17 cellular contexts compared by ENCODE assay signal in genomic region chr16:268141-269053, GRCh38. TPM values are rescaled to one million over a fixed set of nuclear protein-coding genes. Genes with fewer than 3 reads are reported as not detected.
DNase-seq lines count a peak whose midpoint lies in the region; ATAC-seq and TF ChIP-seq lines count a peak whose summit lies in the region.
"Had no signal": no experiment of that assay in that cellular context is flagged by ENCODE, and none has a peak within 500 bp of the region (broad histone marks: within the 10 kb centered on the region; RNA-seq: fewer than 3 reads in every experiment).

No MANE protein-coding gene starts in this region.

- H3K27ac Mint-ChIP-seq in stimulated activated effector memory CD8-positive, alpha-beta T cell treated with anti-CD3 and anti-CD28 coated beads, Interleukin-12 subunit alpha, Interleukin-12 subunit beta, amount 100 ng/mL, for 72 hours: no peak overlapping the region
- no peak overlapping the region for H3K27ac Mint-ChIP-seq in nephron progenitor cell
- H3K27ac Mint-ChIP-seq: T-helper 2 cell treated with Interferon-gamma antibody and Interleukin-4, amounts not matched to agents 5 μg/mL and 100 μg/mL, for 36 hours had no signal

- H3K4me1 ChIP-seq in HEK293 (ENCODE audit: control insufficient read depth, insufficient read depth, low read length): no peaks in the 10 kb centered on the region
- peaks cover 36% of the 10 kb centered on the region for H3K4me1 ChIP-seq in body of pancreas
- no peaks in the 10 kb centered on the region for H3K4me1 ChIP-seq in osteoblast (ENCODE audit: insufficient read depth, low read length)
- H3K4me1 ChIP-seq: sigmoid colon, uterus had no signal

- H3K9me3 Mint-ChIP-seq in stimulated activated effector memory CD8-positive, alpha-beta T cell treated with anti-CD3 and anti-CD28 coated beads, Interleukin-12 subunit alpha, Interleukin-12 subunit beta, amount 100 ng/mL, for 72 hours: no peaks in the 10 kb centered on the region
- H3K9me3 Mint-ChIP-seq in nephron progenitor cell: no peaks in the 10 kb centered on the region
- H3K9me3 Mint-ChIP-seq: T-helper 2 cell treated with Interferon-gamma antibody and Interleukin-4, amounts not matched to agents 5 μg/mL and 100 μg/mL, for 36 hours had no signal

- H3K36me3 ChIP-seq in HEK293 (ENCODE audit: control insufficient read depth in 2 of 2, insufficient read depth in 1 of 2, low read length in 2 of 2): peaks cover 0 to 17% of the 10 kb centered on the region in 2 experiments; a peak in 1 of 3 replicates
- H3K36me3 ChIP-seq in body of pancreas (replicated peaks in 1 of 2; ENCODE audit: insufficient read depth in 1 of 2, low read depth in 2 of 2): peaks cover 2 to 3% of the 10 kb centered on the region in 2 donors
- H3K36me3 ChIP-seq in osteoblast (ENCODE audit: insufficient read depth, low read length): peaks cover 3% of the 10 kb centered on the region
- H3K36me3 ChIP-seq: MG63, uterus had no signal

- H3K4me2 ChIP-seq in osteoblast (ENCODE audit: insufficient read depth, low read length): no peak overlapping the region

- H4K20me1 ChIP-seq in osteoblast (ENCODE audit: insufficient read depth, low read length): peaks cover 4% of the 10 kb centered on the region

- H2AFZ ChIP-seq in osteoblast (ENCODE audit: low read length): no peak overlapping the region

- H3K27me3 ChIP-seq in body of pancreas (no peaks in the 10 kb centered on the region), osteoblast (ENCODE audit: insufficient read depth, low read length) (no peaks in the 10 kb centered on the region)
- H3K27me3 ChIP-seq: MG63, sigmoid colon, uterus had no signal

- H3K4me3 ChIP-seq in HEK293 (ENCODE audit: low read depth, low read length): no peak overlapping the region
- no peak overlapping the region for H3K4me3 ChIP-seq in body of pancreas
- no peak overlapping the region for H3K4me3 ChIP-seq in osteoblast (ENCODE audit: insufficient read depth, low read length)
- H3K4me3 ChIP-seq: esophagus squamous epithelium, MG63, sigmoid colon, uterus had no signal

- DNase-seq in COR-L47 (lab: John Stamatoyannopoulos, UW) (peak; percentile 87), body of pancreas (peak; percentile 71 to 91 (median 86)), osteoblast (ENCODE audit: insufficient read length, low spot score, missing footprints) (peak; percentile 54), KBM-7 (no peak), nephron progenitor cell (no peak)
- no peak for DNase-seq in stimulated activated effector memory CD8-positive, alpha-beta T cell treated with anti-CD3 and anti-CD28 coated beads, Interleukin-12 subunit alpha, Interleukin-12 subunit beta, amount 100 ng/mL, for 72 hours (ENCODE audit: low spot score in 2 of 2)
- DNase-seq: activated gamma-delta T cell; esophagus squamous epithelium; MG63; NCI-H187; NCI-H510A treated with DMSO at 0.1 percent for 48 hours; sigmoid colon; stimulated activated CD4-positive, alpha-beta T cell treated with anti-CD3 and anti-CD28 coated beads, Interleukin-1b, Interleukin-23, amount 100 ng/mL, for 48 hours; uterus had no signal

- H3K4me1 Mint-ChIP-seq in stimulated activated effector memory CD8-positive, alpha-beta T cell treated with anti-CD3 and anti-CD28 coated beads, Interleukin-12 subunit alpha, Interleukin-12 subunit beta, amount 100 ng/mL, for 72 hours: peaks cover 12% of the 10 kb centered on the region
- H3K4me1 Mint-ChIP-seq in nephron progenitor cell: no peaks in the 10 kb centered on the region

- H3K4me3 Mint-ChIP-seq in stimulated activated effector memory CD8-positive, alpha-beta T cell treated with anti-CD3 and anti-CD28 coated beads, Interleukin-12 subunit alpha, Interleukin-12 subunit beta, amount 100 ng/mL, for 72 hours: no peak overlapping the region
- H3K4me3 Mint-ChIP-seq in nephron progenitor cell: no peak overlapping the region
- H3K4me3 Mint-ChIP-seq: T-helper 2 cell treated with Interferon-gamma antibody and Interleukin-4, amounts not matched to agents 5 μg/mL and 100 μg/mL, for 36 hours had no signal

- intact Hi-C loops in body of pancreas (cut with DNase I): no loop called here

- no peaks in the 10 kb centered on the region for H3K79me2 ChIP-seq in osteoblast (ENCODE audit: insufficient read depth, low read length)

- TF ChIP-seq POLR2A in body of pancreas (IDR thresholded peaks at IDR 0.05): peak; percentile 24 to 66 (median 52)

- in situ Hi-C loops in KBM-7 (cut with MboI; ENCODE audit: low pct_unique_long_range_greater_than_20kb, low sequenced_read_pairs): no loop called here

- peaks cover 24% of the 10 kb centered on the region for H3K27me3 Mint-ChIP-seq in nephron progenitor cell (ENCODE audit: low read depth, poor library complexity)

- no peaks in the 10 kb centered on the region for H3K36me3 Mint-ChIP-seq in stimulated activated effector memory CD8-positive, alpha-beta T cell treated with anti-CD3 and anti-CD28 coated beads, Interleukin-12 subunit alpha, Interleukin-12 subunit beta, amount 100 ng/mL, for 72 hours
- peaks cover 2% of the 10 kb centered on the region for H3K36me3 Mint-ChIP-seq in nephron progenitor cell (ENCODE audit: low read depth)

- POLR2A ChIA-PET in HEK293 (lab: Yijun Ruan, JAX): interaction anchor here (0.6 kb wide), 1 partner anchor 25 kb away, joined by 6 read pairs; no protein-coding TSS in a partner anchor

- peak; percentile 76 for ATAC-seq in body of pancreas
- no peak for ATAC-seq in stimulated activated effector memory CD8-positive, alpha-beta T cell treated with anti-CD3 and anti-CD28 coated beads, Interleukin-12 subunit alpha, Interleukin-12 subunit beta, amount 100 ng/mL, for 72 hours

- H3K9me3 ChIP-seq in HEK293 (ENCODE audit: control insufficient read depth, insufficient read depth, low read depth, low read length): no peaks in the 10 kb centered on the region
- no peaks in the 10 kb centered on the region for H3K9me3 ChIP-seq in body of pancreas
- H3K9me3 ChIP-seq in osteoblast (ENCODE audit: low read depth, low read length): no peaks in the 10 kb centered on the region
- H3K9me3 ChIP-seq: esophagus squamous epithelium, MG63, sigmoid colon, uterus had no signal

- no peak for TF ChIP-seq CTCF in HEK293 (tag by site-specific recombination; IDR thresholded peaks at IDR 0.05)
- no peak for TF ChIP-seq CTCF in body of pancreas (IDR thresholded peaks at IDR 0.05)
- no peak for TF ChIP-seq CTCF in osteoblast (IDR thresholded peaks at IDR 0.05; ENCODE audit: extremely low read depth, low read depth, low read length)
- TF ChIP-seq CTCF in nephron progenitor cell (IDR thresholded peaks at IDR 0.05): no peak

- 24 to 40% methylated on average over 19 to 40 of the region's 40 CpGs for WGBS in body of pancreas, 2 donors

- H3K27ac ChIP-seq in HEK293 (ENCODE audit: extremely low read depth, low read depth, low read length) (no peak overlapping the region), body of pancreas (peak overlapping the region; percentile 77 to 84 (median 82)), osteoblast (ENCODE audit: low read depth, low read length) (no peak overlapping the region)
- H3K27ac ChIP-seq: sigmoid colon, uterus had no signal

- CTCF ChIA-PET in HEK293 (lab: Yijun Ruan, JAX): interaction anchor here (0.6 kb wide), 1 partner anchor 16 kb away, joined by 4 read pairs; no protein-coding TSS in a partner anchor

TF ChIP-seq in HEK293, 187 proteins besides CTCF, POLR2A, EP300 and RAD21:
- TF ChIP-seq ZNF10 (tag by site-specific recombination; IDR thresholded peaks at IDR 0.05): 0 out of 2 replicates have a peak, but pooled peaks have one; percentile 30
- TF ChIP-seq KLF1 (tag by site-specific recombination; IDR thresholded peaks at IDR 0.05): peak; percentile 87
- TF ChIP-seq ZNF501 (tag by site-specific recombination; IDR thresholded peaks at IDR 0.05): no peak

RNA-seq across cellular contexts. Expression of gene RGS11, which starts 7.3 kb away (rescaled TPM):
- total RNA-seq in body of pancreas (10 to 100 TPM; 15.6 to 95.9 TPM), osteoblast (0.36 and 0.59 TPM in 2 replicates)

RNA-seq across cellular contexts. Expression of gene ARHGDIG, which starts 12.0 kb away (rescaled TPM):
- total RNA-seq in body of pancreas: 100 to 1,000 TPM; 102 to 140 TPM
- total RNA-seq in osteoblast: not detected in 2 replicates
- total RNA-seq: esophagus squamous epithelium had no signal

RNA-seq across cellular contexts. Expression of gene PDIA2, which starts 14.6 kb away (rescaled TPM):
- total RNA-seq in body of pancreas: 1,000 to 10,000 TPM in 1 of 2 donors, 100 to 1,000 TPM in 1; 517 to 2,271 TPM
- total RNA-seq in osteoblast: not detected in 2 replicates
- total RNA-seq: esophagus squamous epithelium, osteocyte had no signal

RNA-seq across cellular contexts. Expression of gene FAM234A, which starts 33.8 kb away (rescaled TPM):
- total RNA-seq in body of pancreas (10 to 100 TPM; 44.2 to 50.8 TPM), osteoblast (86.0 and 113 TPM in 2 replicates)

RNA-seq across cellular contexts. Expression of gene LUC7L, which starts 39.1 kb away (rescaled TPM):
- total RNA-seq in body of pancreas: 100 to 1,000 TPM; 106 to 162 TPM
- total RNA-seq in osteoblast: 44.8 and 46.0 TPM in 2 replicates

Comparison
In these comparisons a context has a peak if more than half of its experiments do, and no peak if none do; other contexts are left out.
1. DNase-seq: peak in COR-L47 (single experiment), body of pancreas (4 of 4) and osteoblast (single experiment); none in stimulated activated effector memory CD8-positive, alpha-beta T cell treated with anti-CD3 and anti-CD28 coated beads, Interleukin-12 subunit alpha, Interleukin-12 subunit beta, amount 100 ng/mL, for 72 hours (0 of 2), KBM-7 (single experiment) and nephron progenitor cell (single experiment).
2. H3K27ac ChIP-seq: peak in body of pancreas (4 of 4); none in HEK293 (single experiment) and osteoblast (single experiment).
3. RNA of gene RGS11, which starts 7.3 kb away (total RNA-seq): 15.6 to 95.9 TPM in body of pancreas; 0.36 to 0.59 TPM in osteoblast; every median in the first group is over 10 times any median in the second.
4. RNA of gene ARHGDIG, which starts 12.0 kb away (total RNA-seq): 102 to 140 TPM in body of pancreas; not detected in osteoblast; every median in the first group is over 100 times any median in the second.
5. RNA of gene PDIA2, which starts 14.6 kb away (total RNA-seq): 517 to 2,271 TPM in body of pancreas; not detected in osteoblast; every median in the first group is over 100 times any median in the second.